In genomic region chr3:4493931-4494806, GRCh38 we compare ENCODE assay signal across 8 cellular contexts. TPM values are rescaled to one million over a fixed set of nuclear protein-coding genes. Genes with fewer than 3 reads are reported as not detected.
DNase-seq lines count a peak whose midpoint lies in the region; ATAC-seq, FAIRE-seq and TF ChIP-seq lines count a peak whose summit lies in the region.

No MANE protein-coding gene starts in this region.

- H3K4me1 ChIP-seq in ACC112 (ENCODE audit: control insufficient read depth, insufficient read depth, low read length, unreplicated experiment) = peaks cover 8% of the 10 kb centered on the region

- H3K27me3 ChIP-seq in ACC112 (ENCODE audit: insufficient read depth, low read length) = no peaks in the 10 kb centered on the region
- no peaks in the 10 kb centered on the region for H3K27me3 ChIP-seq in WERI-Rb-1 (ENCODE audit: insufficient read depth, low read depth, severe bottlenecking)

- H3K36me3 Mint-ChIP-seq in naive B cell = peaks cover 36 to 41% of the 10 kb centered on the region in 2 donors

- peaks cover 47 to 62% (median 60%) of the 10 kb centered on the region in 3 donors for H3K4me1 Mint-ChIP-seq in naive B cell

- no peaks in the 10 kb centered on the region for H3K27me3 Mint-ChIP-seq in naive B cell

- TF ChIP-seq CTCF in WERI-Rb-1 (IDR thresholded peaks at IDR 0.05; ENCODE audit: low read depth, low read length) = no peak
- TF ChIP-seq CTCF in epithelial cell of esophagus (IDR thresholded peaks at IDR 0.05; ENCODE audit: insufficient read depth, low read depth, low read length, missing control alignments) = no peak

- H3K9me3 ChIP-seq in WERI-Rb-1 (ENCODE audit: severe bottlenecking) = no peaks in the 10 kb centered on the region

- peak overlapping the region; percentile 37 for H2AFZ ChIP-seq in ACC112 (ENCODE audit: low read length, unreplicated experiment)

- H3K9me3 Mint-ChIP-seq in naive B cell = peaks cover 0 to 2% (median 0%) of the 10 kb centered on the region in 7 donors

- peak overlapping the region; percentile 93 for H3K4me3 ChIP-seq in ACC112 (ENCODE audit: low read depth, low read length)
- H3K4me3 ChIP-seq in WERI-Rb-1 (ENCODE audit: low read depth, low read length) = peak overlapping the region; percentile 83
- H3K4me3 ChIP-seq in epithelial cell of esophagus (ENCODE audit: low read length) = peak overlapping the region; percentile 86

- TF ChIP-seq POLR2A in H54 (IDR thresholded peaks at IDR 0.05; ENCODE audit: low read depth, low read length) = no peak

- H3K36me3 ChIP-seq in ACC112 (ENCODE audit: insufficient read depth, low read length) = no peaks in the 10 kb centered on the region
- H3K36me3 ChIP-seq in WERI-Rb-1 = no peaks in the 10 kb centered on the region

- DNase-seq in H54 (ENCODE audit: insufficient read length, low spot score) = peak; percentile 26
- no peak for DNase-seq in WERI-Rb-1
- peak; percentile 11 for DNase-seq in epithelial cell of esophagus (ENCODE audit: low read depth)
- no peak for DNase-seq in naive B cell
- DNase-seq in NCI-H146 treated with DMSO at 0.1 percent for 48 hours (lab: John Stamatoyannopoulos, UW; ENCODE audit: unreplicated experiment) = no peak
- no peak for DNase-seq in NCI-H2107 (lab: John Stamatoyannopoulos, UW)

- peak overlapping the region; percentile 92 to 100 (median 99) for H3K4me3 Mint-ChIP-seq in naive B cell

- H3K27ac ChIP-seq in ACC112 (ENCODE audit: low read depth, low read length) (no peak overlapping the region), WERI-Rb-1 (no peak overlapping the region)

- H3K27ac Mint-ChIP-seq in naive B cell = peak overlapping the region; percentile 84 to 99 (median 97)

- FAIRE-seq in H54 (lab: Jason Lieb, UNC) = no peak

- ATAC-seq in naive B cell (ENCODE audit: low read depth in 2 of 2) (no peak), GM21526 (IDR thresholded peaks at IDR 0.05; ENCODE audit: low FRiP score, unreplicated experiment) (no peak)

- H3K79me2 ChIP-seq in ACC112 (ENCODE audit: control insufficient read depth, insufficient read depth, low read length, unreplicated experiment) = no peaks in the 10 kb centered on the region

RNA-seq across cellular contexts. Expression of gene ITPR1, which starts 1.0 kb away (rescaled TPM):
- 100 to 1,000 TPM in 1 of 6 donors, 10 to 100 TPM in 5; 54.8 to 110 (median 87.3) TPM for polyA plus RNA-seq in naive B cell (ENCODE audit: low read depth in 6 of 6)

RNA-seq across cellular contexts. Expression of gene SUMF1, which starts 27.1 kb away (rescaled TPM):
- polyA plus RNA-seq in naive B cell (ENCODE audit: low read depth in 6 of 6) = 10 to 100 TPM; 18.8 to 27.6 (median 22.2) TPM

Comparison
In these comparisons a context has a peak if more than half of its experiments do, and no peak if none do; other contexts are left out.
1. DNase-seq: peak in H54 (single experiment) and epithelial cell of esophagus (single experiment); none in WERI-Rb-1 (single experiment), naive B cell (single experiment), NCI-H146 treated with DMSO at 0.1 percent for 48 hours (single experiment) and NCI-H2107 (single experiment).
2. Peak in every context shown above with its lines, with median percentiles within 50 percentile points of each other: H3K4me3 ChIP-seq.